1 cellular context compared by ENCODE assay signal in genomic region chr20:62477669-62478450, GRCh38.
A peak's percentile ranks its signal among the peaks of the same experiment; 100 is the strongest.
TF ChIP-seq lines count a peak whose summit lies in the region.

No MANE protein-coding gene starts in this region.

TF ChIP-seq in K562, 482 proteins besides CTCF, POLR2A, EP300 and RAD21 (continues in another document):
- TF ChIP-seq CTCFL (IDR thresholded peaks at IDR 0.05; ENCODE audit: borderline replicate concordance, insufficient read depth, low read depth, low read length, poor library complexity, severe bottlenecking) (no peak), HMGN3 (IDR thresholded peaks at IDR 0.05; ENCODE audit: borderline replicate concordance, extremely low read depth, insufficient read length, low read depth, low read length) (no peak), ATF4 (CRISPR knock-in tag; IDR thresholded peaks at IDR 0.05) (no peak), ATF6 (CRISPR knock-in tag; IDR thresholded peaks at IDR 0.05) (no peak), GTF2B (IDR thresholded peaks at IDR 0.05; ENCODE audit: extremely low read depth, insufficient read length) (no peak), SNAPC5 (CRISPR knock-in tag; IDR thresholded peaks at IDR 0.05) (no peak), ARID2 (IDR thresholded peaks at IDR 0.05) (no peak), NCOR1 (IDR thresholded peaks at IDR 0.05) (no peak), ZNF431 (CRISPR knock-in tag; IDR thresholded peaks at IDR 0.05) (0 out of 2 replicates have a peak, but pooled peaks have one; percentile 26), KAT7 (CRISPR knock-in tag; IDR thresholded peaks at IDR 0.05; ENCODE audit: borderline replicate concordance) (peak; percentile 94), RBM25 (IDR thresholded peaks at IDR 0.05; ENCODE audit: low read depth, low read length, severe bottlenecking) (no peak), ZNF778 (CRISPR knock-in tag; IDR thresholded peaks at IDR 0.05) (no peak), ZNF121 (CRISPR knock-in tag; conservative IDR thresholded peaks at IDR 0.05) (no peak), ARHGAP35 (IDR thresholded peaks at IDR 0.05; ENCODE audit: partially characterized antibody) (no peak), KDM2B (CRISPR knock-in tag; IDR thresholded peaks at IDR 0.05) (no peak), BCL6 (CRISPR knock-in tag; IDR thresholded peaks at IDR 0.05) (no peak), ZNF449 (CRISPR knock-in tag; IDR thresholded peaks at IDR 0.05) (no peak), ELK1 (CRISPR knock-in tag; IDR thresholded peaks at IDR 0.05) (no peak), GTF3C2 (IDR thresholded peaks at IDR 0.05; ENCODE audit: borderline replicate concordance, extremely low read depth, insufficient read length) (no peak), TFAP4 (CRISPR knock-in tag; IDR thresholded peaks at IDR 0.05; ENCODE audit: borderline replicate concordance) (peak; percentile 34; the same call in 1 of the 2 replicates), AFF4 (CRISPR knock-in tag; IDR thresholded peaks at IDR 0.05) (peak; percentile 79), GABPB1 (CRISPR knock-in tag; IDR thresholded peaks at IDR 0.05) (0 out of 2 replicates have a peak, but pooled peaks have one; percentile 35), FOXJ2 (tag; IDR thresholded peaks at IDR 0.05) (no peak), GABPA (tag; conservative IDR thresholded peaks at IDR 0.05; ENCODE audit: low read depth) (no peak), RBM39 (optimal IDR thresholded peaks at IDR 0.05; ENCODE audit: low read depth, low read length) (no peak), POLR3G (IDR thresholded peaks at IDR 0.05; ENCODE audit: extremely low read depth, insufficient read length, insufficient replicate concordance) (no peak), ZNF740 (CRISPR knock-in tag; IDR thresholded peaks at IDR 0.05) (peak; percentile 59; the same call in 1 of the 2 replicates), ZNF740 (tag; IDR thresholded peaks at IDR 0.05) (no peak), ZNF695 (CRISPR knock-in tag; IDR thresholded peaks at IDR 0.05) (no peak), KAT8 (IDR thresholded peaks at IDR 0.05; ENCODE audit: low read depth) (no peak), EHMT2 (IDR thresholded peaks at IDR 0.05) (no peak), HMBOX1 (IDR thresholded peaks at IDR 0.05) (no peak), ZNF639 (CRISPR knock-in tag; conservative IDR thresholded peaks at IDR 0.05 in 1 of 2, IDR thresholded peaks at IDR 0.05 in 1 of 2) (no peak), SMARCA4 (IDR thresholded peaks at IDR 0.05) (no peak), SRSF1 (IDR thresholded peaks at IDR 0.05; ENCODE audit: low read depth, low read length) (no peak), PHF8 (IDR thresholded peaks at IDR 0.05; ENCODE audit: borderline replicate concordance, low read length) (no peak), RB1 (IDR thresholded peaks at IDR 0.05; ENCODE audit: low read depth) (0 out of 2 replicates have a peak, but pooled peaks have one; percentile 39), CREB1 (IDR thresholded peaks at IDR 0.05) (no peak), CREB1 (CRISPR knock-in tag; IDR thresholded peaks at IDR 0.05) (0 out of 2 replicates have a peak, but pooled peaks have one; percentile 30), MEF2A (IDR thresholded peaks at IDR 0.05; ENCODE audit: control insufficient read depth, low read depth, low read length) (no peak), TCFL5 (CRISPR knock-in tag; conservative IDR thresholded peaks at IDR 0.05) (no peak), FOSL1 (tag; conservative IDR thresholded peaks at IDR 0.05) (no peak), SMC3 (conservative IDR thresholded peaks at IDR 0.05; ENCODE audit: insufficient read depth, low read depth, low read length) (peak; percentile 25; the same call in 1 of the 2 replicates)
